ENCODE assay signal across 15 cellular contexts in the genomic region with DNA sequence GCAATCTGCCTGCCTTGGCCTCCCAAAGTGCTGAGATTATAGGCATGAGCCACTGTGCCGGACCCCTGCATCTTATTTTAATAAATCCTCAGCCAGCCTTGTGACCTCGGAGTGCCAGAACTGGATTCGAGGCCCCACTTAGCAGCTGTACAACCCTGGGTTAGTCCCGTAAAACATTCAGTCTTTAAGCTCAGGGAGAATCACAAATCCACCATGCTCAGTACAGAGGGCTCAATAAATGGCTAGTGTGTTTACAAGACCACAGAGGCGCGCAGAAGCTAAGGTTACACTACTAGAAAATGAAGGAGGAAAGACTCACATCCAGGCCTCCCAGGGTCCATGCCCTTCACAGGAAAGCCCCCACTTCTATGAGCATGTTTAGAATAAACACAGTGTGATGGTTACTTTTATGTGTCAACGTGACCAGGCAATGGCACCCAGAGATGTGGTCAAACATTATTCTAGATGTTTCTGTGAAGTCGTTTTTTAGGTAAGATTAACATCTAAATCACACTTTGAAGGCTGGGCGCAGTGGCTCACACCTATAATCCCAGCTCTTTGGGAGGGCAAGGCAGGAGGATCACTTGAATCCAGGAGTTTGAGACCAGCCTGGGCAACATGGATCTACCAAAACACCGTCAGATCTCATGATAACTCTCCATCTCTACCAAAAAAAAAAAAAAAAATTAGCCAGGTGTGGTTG. TPM values are rescaled to one million over a fixed set of nuclear protein-coding genes. Genes with fewer than 3 reads are reported as not detected.
DNase-seq lines count a peak whose midpoint lies in the region; FAIRE-seq and TF ChIP-seq lines count a peak whose summit lies in the region.
"Had no signal": no experiment of that assay in that cellular context is flagged by ENCODE, and none has a peak within 500 bp of the region (broad histone marks: within the 10 kb centered on the region; RNA-seq: fewer than 3 reads in every experiment).

No MANE protein-coding gene starts in this region.

- intact Hi-C loops in stomach (cut with DNase I; ENCODE audit: low total_unique reads) = no loop called here

- H3K27me3 ChIP-seq in SJCRH30 = no peaks in the 10 kb centered on the region
- no peaks in the 10 kb centered on the region for H3K27me3 ChIP-seq in keratinocyte (ENCODE audit: control insufficient read depth, extremely low read depth, insufficient read depth, low read length)
- H3K27me3 ChIP-seq in stomach = no peaks in the 10 kb centered on the region
- no peaks in the 10 kb centered on the region for H3K27me3 ChIP-seq in osteoblast (ENCODE audit: insufficient read depth, low read length)

- WGBS in stomach, 5 donors = 76 to 86% (median 79%) methylated on average over 10 of the region's 10 CpGs

- H3K4me1 ChIP-seq in SJCRH30 (peaks cover 62% of the 10 kb centered on the region), keratinocyte (ENCODE audit: control insufficient read depth, extremely low read depth, insufficient read depth, low read length) (peaks cover 52% of the 10 kb centered on the region), stomach (peaks cover 27 to 62% (median 33%) of the 10 kb centered on the region in 4 donors), osteoblast (ENCODE audit: insufficient read depth, low read length) (peaks cover 17% of the 10 kb centered on the region)

- peak overlapping the region; percentile 94 for H3K27ac ChIP-seq in SJCRH30
- H3K27ac ChIP-seq in keratinocyte (ENCODE audit: control insufficient read depth, insufficient read depth, low read length) = peak overlapping the region; percentile 100
- H3K27ac ChIP-seq in stomach = peak overlapping the region; percentile 72 to 88 (median 87)
- no peak overlapping the region for H3K27ac ChIP-seq in osteoblast (ENCODE audit: low read depth, low read length)
- H3K27ac ChIP-seq: thoracic aorta had no signal

- H3K4me2 ChIP-seq in keratinocyte (ENCODE audit: control insufficient read depth, extremely low read depth, insufficient read depth, low read depth, low read length) = peak overlapping the region; percentile 99
- H3K4me2 ChIP-seq in osteoblast (ENCODE audit: insufficient read depth, low read length) = no peak overlapping the region

- H3K4me3 ChIP-seq in SJCRH30 = no peak overlapping the region
- H3K4me3 ChIP-seq in keratinocyte (ENCODE audit: control insufficient read depth in 2 of 3, extremely low read depth in 1 of 3, insufficient read depth in 2 of 3, low read depth in 1 of 3, low read length in 3 of 3) = no peak overlapping the region
- H3K4me3 ChIP-seq in stomach = no peak overlapping the region
- no peak overlapping the region for H3K4me3 ChIP-seq in osteoblast (ENCODE audit: insufficient read depth, low read length)
- H3K4me3 ChIP-seq: thoracic aorta had no signal

- dilution Hi-C loops in keratinocyte (cut with MboI; ENCODE audit: extremely low pct_ligation_motif_present, low sequenced_read_pairs) = no loop called here

- H3K79me2 ChIP-seq in keratinocyte (ENCODE audit: control insufficient read depth, insufficient read depth, low read length) (no peaks in the 10 kb centered on the region), osteoblast (ENCODE audit: insufficient read depth, low read length) (no peaks in the 10 kb centered on the region)

- no peak for TF ChIP-seq POLR2A in stomach (IDR thresholded peaks at IDR 0.05)

- no peak for TF ChIP-seq EP300 in stomach (IDR thresholded peaks at IDR 0.05)

- no peak for FAIRE-seq in keratinocyte (lab: Jason Lieb, UNC)
- FAIRE-seq: endometrium had no signal

- no peaks in the 10 kb centered on the region for H3K9me1 ChIP-seq in keratinocyte (ENCODE audit: control insufficient read depth, extremely low read depth, insufficient read depth, low read length)

- no peak for TF ChIP-seq CTCF in keratinocyte (optimal IDR thresholded peaks at IDR 0.05 in 1 of 3, IDR thresholded peaks at IDR 0.05 in 1 of 3, conservative IDR thresholded peaks at IDR 0.05 in 1 of 3; ENCODE audit: extremely low read depth in 1 of 3, insufficient read depth in 2 of 3, low read length in 3 of 3)
- no peak for TF ChIP-seq CTCF in stomach (IDR thresholded peaks at IDR 0.05)
- TF ChIP-seq CTCF in osteoblast (IDR thresholded peaks at IDR 0.05; ENCODE audit: extremely low read depth, low read depth, low read length) = no peak

- DNase-seq in DMS53 (lab: John Stamatoyannopoulos, UW) (peak; percentile 40), DMS53 treated with DMSO at 0.1 percent for 48 hours (lab: John Stamatoyannopoulos, UW; ENCODE audit: unreplicated experiment) (no peak), SJCRH30 (peak; percentile 61 to 87), keratinocyte (ENCODE audit: low read depth, low spot score) (no peak), stomach (no peak), osteoblast (ENCODE audit: insufficient read length, low spot score, missing footprints) (no peak), activated gamma-delta T cell (lab: John Stamatoyannopoulos, UW) (no peak), COR-L47 (lab: John Stamatoyannopoulos, UW) (no peak)
- DNase-seq: central memory CD4-positive, alpha-beta T cell; GOT3; KBM-7; NCI-H1417 treated with DMSO at 0.1 percent for 48 hours; posterior cingulate gyrus had no signal

- H3K36me3 ChIP-seq in SJCRH30 = no peaks in the 10 kb centered on the region
- H3K36me3 ChIP-seq in keratinocyte (ENCODE audit: control insufficient read depth in 2 of 2, extremely low read depth in 1 of 2, insufficient read depth in 2 of 2, low read length in 2 of 2) = no peaks in the 10 kb centered on the region
- no peaks in the 10 kb centered on the region for H3K36me3 ChIP-seq in stomach
- H3K36me3 ChIP-seq in osteoblast (ENCODE audit: insufficient read depth, low read length) = no peaks in the 10 kb centered on the region
- H3K36me3 ChIP-seq: thoracic aorta had no signal

- H3K9ac ChIP-seq in keratinocyte (ENCODE audit: control insufficient read depth, extremely low read depth, insufficient read depth, low read length) = peak overlapping the region; percentile 4

- H3K9me3 ChIP-seq in SJCRH30 (replicated peaks) (no peaks in the 10 kb centered on the region; the same call in 1 of the 2 replicates), keratinocyte (ENCODE audit: control insufficient read depth, low read depth, low read length) (no peaks in the 10 kb centered on the region), stomach (no peaks in the 10 kb centered on the region), osteoblast (ENCODE audit: low read depth, low read length) (no peaks in the 10 kb centered on the region)
- H3K9me3 ChIP-seq: thoracic aorta had no signal

- H4K20me1 ChIP-seq in keratinocyte (ENCODE audit: control insufficient read depth, extremely low read depth, insufficient read depth, low read length) = no peaks in the 10 kb centered on the region
- no peaks in the 10 kb centered on the region for H4K20me1 ChIP-seq in osteoblast (ENCODE audit: insufficient read depth, low read length)

- no peak overlapping the region for H2AFZ ChIP-seq in keratinocyte (ENCODE audit: control insufficient read depth, low read length)
- no peak overlapping the region for H2AFZ ChIP-seq in osteoblast (ENCODE audit: low read length)

RNA-seq across cellular contexts. Expression of a gene that starts 55.3 kb away (rescaled TPM):
- total RNA-seq in SJCRH30 (2014; rRNA removed; shearing (Covaris generic)) = 24.7 and 29.0 TPM in 2 replicates
- polyA plus RNA-seq in keratinocyte (2.9 to 7.0 TPM (median 6.1 TPM) in 3 replicates), stomach (1 to 10 TPM; 5.3 to 8.7 (median 6.2) TPM)
- polyA plus RNA-seq in keratinocyte (2011; ENCODE audit: low read depth) = 13.8 TPM
- 6.1 and 9.6 TPM in 2 replicates for polyA plus RNA-seq in keratinocyte (2011; cell fraction: cytosol; rRNA removed)
- 8.1 and 9.1 TPM in 2 replicates for polyA plus RNA-seq in keratinocyte (2011; cell fraction: nucleus; rRNA removed)
- 4.1 and 8.5 TPM in 2 replicates for polyA plus RNA-seq in keratinocyte (2012; ENCODE audit: low replicate concordance)
- polyA minus RNA-seq in keratinocyte = 3.2 to 16.5 TPM (median 5.1 TPM) in 3 replicates
- polyA minus RNA-seq in keratinocyte (2011; cell fraction: cytosol; rRNA and poly(A)+ RNA removed) = 5.6 TPM
- 5.5 and 13.3 TPM in 2 replicates for polyA minus RNA-seq in keratinocyte (2011; cell fraction: nucleus; rRNA and poly(A)+ RNA removed)
- total RNA-seq in stomach (10 to 100 TPM; 12.8 to 42.9 (median 30.1) TPM), osteoblast (1.1 and 1.5 TPM in 2 replicates)

Comparison
In these comparisons a context has a peak if more than half of its experiments do, and no peak if none do; other contexts are left out.
1. DNase-seq: peak in DMS53 (single experiment) and SJCRH30 (2 of 2); none in DMS53 treated with DMSO at 0.1 percent for 48 hours (single experiment), keratinocyte (single experiment), stomach (single experiment), osteoblast (single experiment), activated gamma-delta T cell (single experiment) and COR-L47 (single experiment).